41 cellular contexts compared by ENCODE assay signal in genomic region chr19:53013621-53014020, GRCh38. TPM values are rescaled to one million over a fixed set of nuclear protein-coding genes. Genes with fewer than 3 reads are reported as not detected.
"Had no signal": no experiment of that assay in that cellular context is flagged by ENCODE, and none has a peak within 500 bp of the region (broad histone marks: within the 10 kb centered on the region; RNA-seq: fewer than 3 reads in every experiment).

ERVV-1 (plus strand) TSS chr19:53013921; CDS start chr19:53014091, 170 bp downstream.

- H3K36me3 ChIP-seq: adrenal gland, ascending aorta, brain microvascular endothelial cell, breast epithelium, cardiac muscle cell had no signal

- DNase-seq: activated gamma-delta T cell; activated gamma-delta T cell treated with Interleukin-2 at 50 U/mL for 16 hours; activated naive CD4-positive, alpha-beta T cell; activated naive CD4-positive, alpha-beta T cell treated with anti-CD3 and anti-CD28 coated beads for 36 hours; activated naive CD4-positive, alpha-beta T cell treated with anti-CD3 and anti-CD28 coated beads, Interleukin-2, amount 10 ng/mL, durations not matched to agents 7 days and 5 days; activated naive CD4-positive, alpha-beta T cell treated with anti-CD3 and anti-CD28 coated beads, Interleukin-2, amount 50 U/mL, for 16 hours; activated naive CD4-positive, alpha-beta T cell treated with Interleukin-2 at 50 U/mL for 16 hours; activated naive CD8-positive, alpha-beta T cell treated with anti-CD3 and anti-CD28 coated beads for 36 hours; activated naive CD8-positive, alpha-beta T cell treated with anti-CD3 and anti-CD28 coated beads, Interleukin-2, amount 10 ng/mL, durations not matched to agents 7 days and 5 days; activated naive CD8-positive, alpha-beta T cell treated with anti-CD3 and anti-CD28 coated beads, Interleukin-2, amount 50 U/mL, for 24 hours; activated T-cell treated with anti-CD3 and anti-CD28 coated beads for 4 hours; activated T-cell treated with anti-CD3 and anti-CD28 coated beads, Interleukin-2, amount 50 U/mL, for 1 hour; activated T-cell treated with anti-CD3 and anti-CD28 coated beads, Interleukin-2, amount 50 U/mL, for 24 hours; activated T-cell treated with anti-CD3 and anti-CD28 coated beads, Interleukin-2, amount 50 U/mL, for 4 hours; activated T-cell treated with anti-CD3 and anti-CD28 coated beads, Interleukin-2, amount 50 U/mL, for 48 hours; activated T-cell treated with anti-CD3 and anti-CD28 coated beads, Interleukin-2, amount 50 U/mL, for 72 hours; adrenal gland; amniotic stem cell; amygdala; anterior cingulate cortex; aorta; body of pancreas; brain microvascular endothelial cell; caudate nucleus; central memory CD4-positive, alpha-beta T cell; cerebellar nuclear complex had no signal

- H3K27ac Mint-ChIP-seq: activated naive CD4-positive, alpha-beta T cell treated with anti-CD3 and anti-CD28 coated beads for 36 hours; activated naive CD4-positive, alpha-beta T cell treated with anti-CD3 and anti-CD28 coated beads, Interleukin-2, amount 10 ng/mL, durations not matched to agents 7 days and 5 days; activated naive CD4-positive, alpha-beta T cell treated with anti-CD3 and anti-CD28 coated beads, Interleukin-2, amount 50 U/mL, for 24 hours; activated naive CD4-positive, alpha-beta T cell treated with anti-CD3 and anti-CD28 coated beads, Interleukin-2, amount 50 U/mL, for 72 hours; activated naive CD8-positive, alpha-beta T cell; activated naive CD8-positive, alpha-beta T cell treated with anti-CD3 and anti-CD28 coated beads for 36 hours; activated naive CD8-positive, alpha-beta T cell treated with anti-CD3 and anti-CD28 coated beads, Interleukin-2, amount 10 ng/mL, durations not matched to agents 7 days and 5 days; activated naive CD8-positive, alpha-beta T cell treated with anti-CD3 and anti-CD28 coated beads, Interleukin-2, amount 50 U/mL, for 24 hours; activated T-cell treated with anti-CD3 and anti-CD28 coated beads, Interleukin-2, amount 50 U/mL, for 24 hours; activated T-cell treated with anti-CD3 and anti-CD28 coated beads, Interleukin-2, amount 50 U/mL, for 72 hours; activated T-helper 1 cell treated with anti-CD3 and anti-CD28 coated beads, Interleukin-12 subunit alpha, Interleukin-12 subunit beta, Interleukin-2, Interleukin-4 antibody, amounts not matched to agents 30 ng/mL and 10 ng/mL and 1 ng/mL, durations not matched to agents 14 hours and 24 hours and 36 hours; activated T-helper 2 cell treated with anti-CD3 and anti-CD28 coated beads, Interferon-gamma antibody, Interleukin-2, Interleukin-4, amounts not matched to agents 10 μg/mL and 5 μg/mL and 100 μg/mL, durations not matched to agents 14 hours and 24 hours and 36 hours; brain had no signal

- H3K4me1 ChIP-seq: adrenal gland, ascending aorta, body of pancreas, breast epithelium had no signal

- H3K27ac ChIP-seq: adrenal gland, ascending aorta, body of pancreas, brain microvascular endothelial cell, breast epithelium, cardiac muscle cell had no signal

- H3K4me3 Mint-ChIP-seq: activated naive CD4-positive, alpha-beta T cell treated with anti-CD3 and anti-CD28 coated beads for 36 hours; activated naive CD4-positive, alpha-beta T cell treated with anti-CD3 and anti-CD28 coated beads, Interleukin-2, amount 10 ng/mL, durations not matched to agents 7 days and 5 days; activated naive CD4-positive, alpha-beta T cell treated with anti-CD3 and anti-CD28 coated beads, Interleukin-2, amount 50 U/mL, for 24 hours; activated naive CD8-positive, alpha-beta T cell; activated naive CD8-positive, alpha-beta T cell treated with anti-CD3 and anti-CD28 coated beads for 36 hours; activated naive CD8-positive, alpha-beta T cell treated with anti-CD3 and anti-CD28 coated beads, Interleukin-2, amount 10 ng/mL, durations not matched to agents 7 days and 5 days; activated naive CD8-positive, alpha-beta T cell treated with anti-CD3 and anti-CD28 coated beads, Interleukin-2, amount 50 U/mL, for 24 hours; activated T-cell treated with anti-CD3 and anti-CD28 coated beads, Interleukin-2, amount 50 U/mL, for 24 hours; activated T-cell treated with anti-CD3 and anti-CD28 coated beads, Interleukin-2, amount 50 U/mL, for 4 hours; activated T-cell treated with anti-CD3 and anti-CD28 coated beads, Interleukin-2, amount 50 U/mL, for 72 hours; activated T-helper 1 cell treated with anti-CD3 and anti-CD28 coated beads, Interleukin-12 subunit alpha, Interleukin-12 subunit beta, Interleukin-2, Interleukin-4 antibody, amounts not matched to agents 30 ng/mL and 10 ng/mL and 1 ng/mL, durations not matched to agents 14 hours and 24 hours and 36 hours; brain; central memory CD8-positive, alpha-beta T cell had no signal

- H3K27me3 ChIP-seq: adrenal gland, ascending aorta, body of pancreas, brain microvascular endothelial cell, breast epithelium, cardiac muscle cell had no signal

- H3K36me3 Mint-ChIP-seq: activated naive CD4-positive, alpha-beta T cell treated with anti-CD3 and anti-CD28 coated beads, Interleukin-2, amount 10 ng/mL, durations not matched to agents 7 days and 5 days; activated naive CD8-positive, alpha-beta T cell treated with anti-CD3 and anti-CD28 coated beads for 36 hours had no signal

- H3K27me3 Mint-ChIP-seq: activated naive CD4-positive, alpha-beta T cell treated with anti-CD3 and anti-CD28 coated beads, Interleukin-2, amount 10 ng/mL, durations not matched to agents 7 days and 5 days; activated naive CD4-positive, alpha-beta T cell treated with anti-CD3 and anti-CD28 coated beads, Interleukin-2, amount 50 U/mL, for 24 hours; activated naive CD8-positive, alpha-beta T cell treated with anti-CD3 and anti-CD28 coated beads for 36 hours; activated naive CD8-positive, alpha-beta T cell treated with anti-CD3 and anti-CD28 coated beads, Interleukin-2, amount 10 ng/mL, durations not matched to agents 7 days and 5 days; activated naive CD8-positive, alpha-beta T cell treated with anti-CD3 and anti-CD28 coated beads, Interleukin-2, amount 50 U/mL, for 24 hours; activated T-cell treated with anti-CD3 and anti-CD28 coated beads, Interleukin-2, amount 50 U/mL, for 24 hours had no signal

- ATAC-seq: activated naive CD4-positive, alpha-beta T cell treated with anti-CD3 and anti-CD28 coated beads, Interleukin-2, amount 50 U/mL, for 72 hours; activated naive CD8-positive, alpha-beta T cell treated with anti-CD3 and anti-CD28 coated beads, Interleukin-2, amount 50 U/mL, for 24 hours; activated T-cell treated with anti-CD3 and anti-CD28 coated beads, Interleukin-2, amount 50 U/mL, for 4 hours; activated T-cell treated with anti-CD3 and anti-CD28 coated beads, Interleukin-2, amount 50 U/mL, for 72 hours; body of pancreas had no signal

- H3K9me3 ChIP-seq: adrenal gland, ascending aorta, breast epithelium had no signal

- H3K4me3 ChIP-seq: adrenal gland, ascending aorta, body of pancreas, breast epithelium, cardiac muscle cell had no signal

- H3K4me1 Mint-ChIP-seq: activated naive CD4-positive, alpha-beta T cell treated with anti-CD3 and anti-CD28 coated beads, Interleukin-2, amount 10 ng/mL, durations not matched to agents 7 days and 5 days; activated naive CD4-positive, alpha-beta T cell treated with anti-CD3 and anti-CD28 coated beads, Interleukin-2, amount 50 U/mL, for 24 hours; activated naive CD8-positive, alpha-beta T cell treated with anti-CD3 and anti-CD28 coated beads for 36 hours; activated naive CD8-positive, alpha-beta T cell treated with anti-CD3 and anti-CD28 coated beads, Interleukin-2, amount 10 ng/mL, durations not matched to agents 7 days and 5 days; activated naive CD8-positive, alpha-beta T cell treated with anti-CD3 and anti-CD28 coated beads, Interleukin-2, amount 50 U/mL, for 24 hours; brain; central memory CD8-positive, alpha-beta T cell had no signal

RNA-seq across cellular contexts. Expression of gene ERVV-1, which starts in this region (rescaled TPM):
- total RNA-seq: activated naive CD4-positive, alpha-beta T cell treated with anti-CD3 and anti-CD28 coated beads for 36 hours; activated naive CD4-positive, alpha-beta T cell treated with anti-CD3 and anti-CD28 coated beads, Interleukin-2, amount 50 U/mL, for 72 hours; activated naive CD8-positive, alpha-beta T cell treated with anti-CD3 and anti-CD28 coated beads for 36 hours; activated naive CD8-positive, alpha-beta T cell treated with anti-CD3 and anti-CD28 coated beads, Interleukin-2, amount 10 ng/mL, durations not matched to agents 7 days and 5 days; activated T-cell treated with anti-CD3 and anti-CD28 coated beads, Interleukin-2, amount 50 U/mL, for 4 hours; activated T-cell treated with anti-CD3 and anti-CD28 coated beads, Interleukin-2, amount 50 U/mL, for 72 hours; activated T-helper 1 cell treated with anti-CD3 and anti-CD28 coated beads, Interleukin-12 subunit alpha, Interleukin-12 subunit beta, Interleukin-2, Interleukin-4 antibody, amounts not matched to agents 30 ng/mL and 10 ng/mL and 1 ng/mL, durations not matched to agents 14 hours and 24 hours and 36 hours; activated T-helper 2 cell treated with anti-CD3 and anti-CD28 coated beads, Interferon-gamma antibody, Interleukin-2, Interleukin-4, amounts not matched to agents 10 μg/mL and 5 μg/mL and 100 μg/mL, durations not matched to agents 14 hours and 24 hours and 36 hours; adrenal gland; aorta; ascending aorta; astrocyte; body of pancreas; breast epithelium; bronchial epithelial cell; cardiac muscle cell; cardiac septum; cerebellum; chondrocyte had no signal
- polyA plus RNA-seq: adrenal gland, aorta had no signal
